In genomic region chr2:97663962-97664635, GRCh38 we compare ENCODE assay signal across 1 cellular context.
A peak's percentile ranks its signal among the peaks of the same experiment; 100 is the strongest.
TF ChIP-seq lines count a peak whose summit lies in the region.

ACTR1B (minus strand) TSS chr2:97664044; CDS start chr2:97663890, 154 bp downstream.

TF ChIP-seq in HepG2, 621 proteins besides CTCF, POLR2A, EP300 and RAD21 (continued from another document and continues in another):
- no peak for TF ChIP-seq ZNF512B (CRISPR knock-in tag; IDR thresholded peaks at IDR 0.05; ENCODE audit: borderline replicate concordance)
- 0 out of 2 replicates have a peak, but pooled peaks have one; percentile 52 for TF ChIP-seq ZNF414 (CRISPR knock-in tag; IDR thresholded peaks at IDR 0.05)
- no peak for TF ChIP-seq MTA1 (CRISPR knock-in tag; IDR thresholded peaks at IDR 0.05; ENCODE audit: borderline replicate concordance)
- no peak for TF ChIP-seq SP1 (IDR thresholded peaks at IDR 0.05)
- peak; percentile 84 for TF ChIP-seq SP1 (CRISPR knock-in tag; IDR thresholded peaks at IDR 0.05)
- TF ChIP-seq MXI1 (IDR thresholded peaks at IDR 0.05; ENCODE audit: borderline replicate concordance, low read depth, low read length), result peak; percentile 88; the same call in 1 of the 3 replicates
- TF ChIP-seq MTA3 (CRISPR knock-in tag; IDR thresholded peaks at IDR 0.05), result no peak
- TF ChIP-seq CHD2 (IDR thresholded peaks at IDR 0.05; ENCODE audit: low read depth, low read length), result peak; percentile 53; the same call in 1 of the 2 replicates
- TF ChIP-seq IRF9 (CRISPR knock-in tag; IDR thresholded peaks at IDR 0.05; ENCODE audit: borderline replicate concordance), result 0 out of 2 replicates have a peak, but pooled peaks have one; percentile 36
- peak; percentile 71 for TF ChIP-seq XRCC5 (optimal IDR thresholded peaks at IDR 0.05; ENCODE audit: low read length)
- TF ChIP-seq ZSCAN12 (CRISPR knock-in tag; IDR thresholded peaks at IDR 0.05), result 0 out of 2 replicates have a peak, but pooled peaks have one; percentile 68
- TF ChIP-seq NFE2L1 (CRISPR knock-in tag; IDR thresholded peaks at IDR 0.05; ENCODE audit: borderline replicate concordance), result no peak
- TF ChIP-seq ZFY (CRISPR knock-in tag; IDR thresholded peaks at IDR 0.05), result no peak
- no peak for TF ChIP-seq ZNF775 (CRISPR knock-in tag; IDR thresholded peaks at IDR 0.05; ENCODE audit: borderline replicate concordance)
- TF ChIP-seq ZFP36L1 (CRISPR knock-in tag; IDR thresholded peaks at IDR 0.05), result no peak
- TF ChIP-seq ZIK1 (CRISPR knock-in tag; IDR thresholded peaks at IDR 0.05; ENCODE audit: borderline replicate concordance, low read depth), result no peak
- TF ChIP-seq ZNF580 (CRISPR knock-in tag; IDR thresholded peaks at IDR 0.05; ENCODE audit: borderline replicate concordance, low read depth), result peak; percentile 54; the same call in 1 of the 2 replicates
- peak; percentile 57 for TF ChIP-seq ZNF143 (CRISPR knock-in tag; IDR thresholded peaks at IDR 0.05)
- peak; percentile 73; the same call in 1 of the 2 replicates for TF ChIP-seq CEBPG (CRISPR knock-in tag; IDR thresholded peaks at IDR 0.05)
- 0 out of 2 replicates have a peak, but pooled peaks have one; percentile 62 for TF ChIP-seq ZNF709 (CRISPR knock-in tag; IDR thresholded peaks at IDR 0.05)
- TF ChIP-seq FOXP4 (CRISPR knock-in tag; IDR thresholded peaks at IDR 0.05), result peak; percentile 43; the same call in 1 of the 2 replicates
- 0 out of 2 replicates have a peak, but pooled peaks have one; percentile 79 for TF ChIP-seq ETV6 (CRISPR knock-in tag; conservative IDR thresholded peaks at IDR 0.05)
- 0 out of 2 replicates have a peak, but pooled peaks have one; percentile 39 for TF ChIP-seq ZNF629 (CRISPR knock-in tag; conservative IDR thresholded peaks at IDR 0.05)
- no peak for TF ChIP-seq MAFG (CRISPR knock-in tag; IDR thresholded peaks at IDR 0.05)
- TF ChIP-seq RXRA (CRISPR knock-in tag; IDR thresholded peaks at IDR 0.05), result 0 out of 2 replicates have a peak, but pooled peaks have one; percentile 48
- no peak; the same call in 1 of the 2 replicates for TF ChIP-seq CREB3 (CRISPR knock-in tag; IDR thresholded peaks at IDR 0.05)
- TF ChIP-seq RARA (CRISPR knock-in tag; IDR thresholded peaks at IDR 0.05), result no peak
- TF ChIP-seq HOXD1 (CRISPR knock-in tag; IDR thresholded peaks at IDR 0.05), result 0 out of 2 replicates have a peak, but pooled peaks have one; percentile 34
- peak; percentile 67 for TF ChIP-seq GATAD1 (CRISPR knock-in tag; IDR thresholded peaks at IDR 0.05)
- TF ChIP-seq ZNF263 (CRISPR knock-in tag; IDR thresholded peaks at IDR 0.05), result peak; percentile 58
- no peak for TF ChIP-seq MBNL3 (CRISPR knock-in tag; conservative IDR thresholded peaks at IDR 0.05)
- no peak for TF ChIP-seq ZBTB38 (CRISPR knock-in tag; IDR thresholded peaks at IDR 0.05)
- no peak for TF ChIP-seq KLF6 (CRISPR knock-in tag; IDR thresholded peaks at IDR 0.05)
- peak; percentile 69 for TF ChIP-seq MAX (IDR thresholded peaks at IDR 0.05)
- TF ChIP-seq XBP1 (CRISPR knock-in tag; IDR thresholded peaks at IDR 0.05), result no peak
- TF ChIP-seq USF2 (IDR thresholded peaks at IDR 0.05; ENCODE audit: low read depth, low read length), result no peak
- no peak for TF ChIP-seq USF2 (CRISPR knock-in tag; IDR thresholded peaks at IDR 0.05; ENCODE audit: borderline replicate concordance)
- TF ChIP-seq ZNF691 (CRISPR knock-in tag; IDR thresholded peaks at IDR 0.05; ENCODE audit: borderline replicate concordance, low read depth), result peak; percentile 83
- TF ChIP-seq ZNF274 (CRISPR knock-in tag; IDR thresholded peaks at IDR 0.05), result no peak
- peak; percentile 64 for TF ChIP-seq RFX3 (CRISPR knock-in tag; IDR thresholded peaks at IDR 0.05)
- no peak for TF ChIP-seq STAT5B (CRISPR knock-in tag; IDR thresholded peaks at IDR 0.05)
- no peak for TF ChIP-seq ZNF850 (CRISPR knock-in tag; conservative IDR thresholded peaks at IDR 0.05)
- no peak; the same call in 1 of the 2 replicates for TF ChIP-seq ZNF670 (CRISPR knock-in tag; IDR thresholded peaks at IDR 0.05; ENCODE audit: borderline replicate concordance)
- TF ChIP-seq KAT8 (CRISPR knock-in tag; IDR thresholded peaks at IDR 0.05), result peak; percentile 71; the same call in 1 of the 2 replicates
- TF ChIP-seq FOXA3 (CRISPR knock-in tag; IDR thresholded peaks at IDR 0.05), result peak; percentile 49
- TF ChIP-seq ZNF614 (CRISPR knock-in tag; IDR thresholded peaks at IDR 0.05; ENCODE audit: borderline replicate concordance), result 0 out of 2 replicates have a peak, but pooled peaks have one; percentile 50
- TF ChIP-seq JUN (CRISPR knock-in tag; IDR thresholded peaks at IDR 0.05), result peak; percentile 97
- TF ChIP-seq SMAD3 (CRISPR knock-in tag; IDR thresholded peaks at IDR 0.05), result 0 out of 2 replicates have a peak, but pooled peaks have one; percentile 64
- TF ChIP-seq THAP11 (CRISPR knock-in tag; IDR thresholded peaks at IDR 0.05), result peak; percentile 84
- no peak for TF ChIP-seq GTF2F1 (IDR thresholded peaks at IDR 0.05; ENCODE audit: low read length)
- TF ChIP-seq TFE3 (CRISPR knock-in tag; IDR thresholded peaks at IDR 0.05), result peak; percentile 64; the same call in 1 of the 2 replicates
- peak; percentile 54 for TF ChIP-seq GABPA (IDR thresholded peaks at IDR 0.05; ENCODE audit: low read depth, low read length)
- peak; percentile 81 for TF ChIP-seq GABPA (CRISPR knock-in tag; IDR thresholded peaks at IDR 0.05; ENCODE audit: low read depth)
- 0 out of 2 replicates have a peak, but pooled peaks have one; percentile 47 for TF ChIP-seq RARG (CRISPR knock-in tag; IDR thresholded peaks at IDR 0.05; ENCODE audit: low read depth)
- TF ChIP-seq ZNF598 (CRISPR knock-in tag; IDR thresholded peaks at IDR 0.05; ENCODE audit: borderline replicate concordance), result 0 out of 2 replicates have a peak, but pooled peaks have one; percentile 58
- no peak for TF ChIP-seq ZNF230 (CRISPR knock-in tag; IDR thresholded peaks at IDR 0.05)
- TF ChIP-seq ZNF335 (CRISPR knock-in tag; IDR thresholded peaks at IDR 0.05), result peak; percentile 52; the same call in 1 of the 2 replicates
- TF ChIP-seq ZNF235 (CRISPR knock-in tag; IDR thresholded peaks at IDR 0.05; ENCODE audit: borderline replicate concordance), result peak; percentile 57; the same call in 1 of the 2 replicates
- peak; percentile 78; the same call in 1 of the 2 replicates for TF ChIP-seq ZNF275 (CRISPR knock-in tag; IDR thresholded peaks at IDR 0.05; ENCODE audit: borderline replicate concordance)
